In genomic region chr1:65292861-65293593, GRCh38 we compare ENCODE assay signal across 1 cellular context.
TF ChIP-seq lines count a peak whose summit lies in the region.

No MANE protein-coding gene starts in this region.

TF ChIP-seq in K562, 482 proteins besides CTCF, POLR2A, EP300 and RAD21 (continued from another document and continues in another):
- TF ChIP-seq, protein P1, sequence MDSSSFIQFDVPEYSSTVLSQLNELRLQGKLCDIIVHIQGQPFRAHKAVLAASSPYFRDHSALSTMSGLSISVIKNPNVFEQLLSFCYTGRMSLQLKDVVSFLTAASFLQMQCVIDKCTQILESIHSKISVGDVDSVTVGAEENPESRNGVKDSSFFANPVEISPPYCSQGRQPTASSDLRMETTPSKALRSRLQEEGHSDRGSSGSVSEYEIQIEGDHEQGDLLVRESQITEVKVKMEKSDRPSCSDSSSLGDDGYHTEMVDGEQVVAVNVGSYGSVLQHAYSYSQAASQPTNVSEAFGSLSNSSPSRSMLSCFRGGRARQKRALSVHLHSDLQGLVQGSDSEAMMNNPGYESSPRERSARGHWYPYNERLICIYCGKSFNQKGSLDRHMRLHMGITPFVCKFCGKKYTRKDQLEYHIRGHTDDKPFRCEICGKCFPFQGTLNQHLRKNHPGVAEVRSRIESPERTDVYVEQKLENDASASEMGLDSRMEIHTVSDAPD (CRISPR knock-in tag; IDR thresholded peaks at IDR 0.05), result no peak
- TF ChIP-seq, protein P2, sequence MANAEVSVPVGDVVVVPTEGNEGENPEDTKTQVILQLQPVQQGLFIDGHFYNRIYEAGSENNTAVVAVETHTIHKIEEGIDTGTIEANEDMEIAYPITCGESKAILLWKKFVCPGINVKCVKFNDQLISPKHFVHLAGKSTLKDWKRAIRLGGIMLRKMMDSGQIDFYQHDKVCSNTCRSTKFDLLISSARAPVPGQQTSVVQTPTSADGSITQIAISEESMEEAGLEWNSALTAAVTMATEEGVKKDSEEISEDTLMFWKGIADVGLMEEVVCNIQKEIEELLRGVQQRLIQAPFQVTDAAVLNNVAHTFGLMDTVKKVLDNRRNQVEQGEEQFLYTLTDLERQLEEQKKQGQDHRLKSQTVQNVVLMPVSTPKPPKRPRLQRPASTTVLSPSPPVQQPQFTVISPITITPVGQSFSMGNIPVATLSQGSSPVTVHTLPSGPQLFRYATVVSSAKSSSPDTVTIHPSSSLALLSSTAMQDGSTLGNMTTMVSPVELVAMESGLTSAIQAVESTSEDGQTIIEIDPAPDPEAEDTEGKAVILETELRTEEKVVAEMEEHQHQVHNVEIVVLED (CRISPR knock-in tag; IDR thresholded peaks at IDR 0.05), result no peak
- TF ChIP-seq IFI16 (CRISPR knock-in tag; IDR thresholded peaks at IDR 0.05) (no peak), EHMT2 (IDR thresholded peaks at IDR 0.05) (peak; percentile 84; the same call in 1 of the 2 replicates), MAFG (tag; conservative IDR thresholded peaks at IDR 0.05) (no peak), TCF7L2 (IDR thresholded peaks at IDR 0.05; ENCODE audit: low read depth, low read length) (no peak), RBBP5 (IDR thresholded peaks at IDR 0.05; ENCODE audit: borderline replicate concordance, insufficient read depth, low read length, poor library complexity, severe bottlenecking) (no peak), DIDO1 (tag; IDR thresholded peaks at IDR 0.05; ENCODE audit: low read depth) (no peak), ZBTB43 (CRISPR knock-in tag; IDR thresholded peaks at IDR 0.05) (no peak), ZNF280B (CRISPR knock-in tag; IDR thresholded peaks at IDR 0.05) (no peak), MBD2 (IDR thresholded peaks at IDR 0.05; ENCODE audit: borderline replicate concordance, low read depth) (peak; percentile 89), ZC3H8 (IDR thresholded peaks at IDR 0.05) (no peak), DNMT1 (IDR thresholded peaks at IDR 0.05) (no peak), MXI1 (IDR thresholded peaks at IDR 0.05; ENCODE audit: low read depth, low read length) (peak; percentile 92), KDM5B (IDR thresholded peaks at IDR 0.05; ENCODE audit: insufficient replicate concordance, low read depth, low read length) (peak; percentile 63), DMBX1 (CRISPR knock-in tag; IDR thresholded peaks at IDR 0.05; ENCODE audit: borderline replicate concordance) (peak; percentile 93), SNIP1 (IDR thresholded peaks at IDR 0.05; ENCODE audit: low read depth) (no peak), TAF15 (IDR thresholded peaks at IDR 0.05; ENCODE audit: low read depth, low read length) (no peak), ZNF121 (CRISPR knock-in tag; conservative IDR thresholded peaks at IDR 0.05) (no peak), ETS2 (tag; IDR thresholded peaks at IDR 0.05; ENCODE audit: borderline replicate concordance, poor library complexity, severe bottlenecking) (no peak), KLF13 (tag; IDR thresholded peaks at IDR 0.05; ENCODE audit: borderline replicate concordance, low read depth) (peak; percentile 39; the same call in 1 of the 2 replicates), WHSC1 (IDR thresholded peaks at IDR 0.05; ENCODE audit: low read length) (no peak), HNRNPK (IDR thresholded peaks at IDR 0.05; ENCODE audit: low read depth, low read length, poor library complexity, severe bottlenecking) (no peak), FIP1L1 (IDR thresholded peaks at IDR 0.05; ENCODE audit: low read depth, low read length, poor library complexity, severe bottlenecking) (no peak), EGR1 (conservative IDR thresholded peaks at IDR 0.05) (0 out of 2 replicates have a peak, but pooled peaks have one; percentile 24), ZNF12 (CRISPR knock-in tag; IDR thresholded peaks at IDR 0.05) (peak; percentile 67; the same call in 1 of the 2 replicates), FOXM1 (IDR thresholded peaks at IDR 0.05; ENCODE audit: low read depth) (peak; percentile 97), FOXM1 (CRISPR knock-in tag; IDR thresholded peaks at IDR 0.05; ENCODE audit: low read depth) (no peak), FOSL1 (tag; conservative IDR thresholded peaks at IDR 0.05) (peak; percentile 84), TEAD1 (CRISPR knock-in tag; IDR thresholded peaks at IDR 0.05) (peak in 1 of 2 experiments; percentile 79), SUPT5H (IDR thresholded peaks at IDR 0.05) (no peak; the same call in 1 of the 2 replicates), NCOA6 (IDR thresholded peaks at IDR 0.05) (no peak; the same call in 1 of the 2 replicates), KAT8 (IDR thresholded peaks at IDR 0.05; ENCODE audit: low read depth) (no peak), ZNF449 (CRISPR knock-in tag; IDR thresholded peaks at IDR 0.05) (no peak), CBX5 (IDR thresholded peaks at IDR 0.05; ENCODE audit: borderline replicate concordance, low read depth) (no peak)
- TF ChIP-seq, protein P3, sequence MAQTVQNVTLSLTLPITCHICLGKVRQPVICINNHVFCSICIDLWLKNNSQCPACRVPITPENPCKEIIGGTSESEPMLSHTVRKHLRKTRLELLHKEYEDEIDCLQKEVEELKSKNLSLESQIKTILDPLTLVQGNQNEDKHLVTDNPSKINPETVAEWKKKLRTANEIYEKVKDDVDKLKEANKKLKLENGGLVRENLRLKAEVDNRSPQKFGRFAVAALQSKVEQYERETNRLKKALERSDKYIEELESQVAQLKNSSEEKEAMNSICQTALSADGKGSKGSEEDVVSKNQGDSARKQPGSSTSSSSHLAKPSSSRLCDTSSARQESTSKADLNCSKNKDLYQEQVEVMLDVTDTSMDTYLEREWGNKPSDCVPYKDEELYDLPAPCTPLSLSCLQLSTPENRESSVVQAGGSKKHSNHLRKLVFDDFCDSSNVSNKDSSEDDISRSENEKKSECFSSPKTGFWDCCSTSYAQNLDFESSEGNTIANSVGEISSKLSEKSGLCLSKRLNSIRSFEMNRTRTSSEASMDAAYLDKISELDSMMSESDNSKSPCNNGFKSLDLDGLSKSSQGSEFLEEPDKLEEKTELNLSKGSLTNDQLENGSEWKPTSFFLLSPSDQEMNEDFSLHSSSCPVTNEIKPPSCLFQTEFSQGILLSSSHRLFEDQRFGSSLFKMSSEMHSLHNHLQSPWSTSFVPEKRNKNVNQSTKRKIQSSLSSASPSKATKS (CRISPR knock-in tag; IDR thresholded peaks at IDR 0.05), result no peak
- TF ChIP-seq, protein P4, sequence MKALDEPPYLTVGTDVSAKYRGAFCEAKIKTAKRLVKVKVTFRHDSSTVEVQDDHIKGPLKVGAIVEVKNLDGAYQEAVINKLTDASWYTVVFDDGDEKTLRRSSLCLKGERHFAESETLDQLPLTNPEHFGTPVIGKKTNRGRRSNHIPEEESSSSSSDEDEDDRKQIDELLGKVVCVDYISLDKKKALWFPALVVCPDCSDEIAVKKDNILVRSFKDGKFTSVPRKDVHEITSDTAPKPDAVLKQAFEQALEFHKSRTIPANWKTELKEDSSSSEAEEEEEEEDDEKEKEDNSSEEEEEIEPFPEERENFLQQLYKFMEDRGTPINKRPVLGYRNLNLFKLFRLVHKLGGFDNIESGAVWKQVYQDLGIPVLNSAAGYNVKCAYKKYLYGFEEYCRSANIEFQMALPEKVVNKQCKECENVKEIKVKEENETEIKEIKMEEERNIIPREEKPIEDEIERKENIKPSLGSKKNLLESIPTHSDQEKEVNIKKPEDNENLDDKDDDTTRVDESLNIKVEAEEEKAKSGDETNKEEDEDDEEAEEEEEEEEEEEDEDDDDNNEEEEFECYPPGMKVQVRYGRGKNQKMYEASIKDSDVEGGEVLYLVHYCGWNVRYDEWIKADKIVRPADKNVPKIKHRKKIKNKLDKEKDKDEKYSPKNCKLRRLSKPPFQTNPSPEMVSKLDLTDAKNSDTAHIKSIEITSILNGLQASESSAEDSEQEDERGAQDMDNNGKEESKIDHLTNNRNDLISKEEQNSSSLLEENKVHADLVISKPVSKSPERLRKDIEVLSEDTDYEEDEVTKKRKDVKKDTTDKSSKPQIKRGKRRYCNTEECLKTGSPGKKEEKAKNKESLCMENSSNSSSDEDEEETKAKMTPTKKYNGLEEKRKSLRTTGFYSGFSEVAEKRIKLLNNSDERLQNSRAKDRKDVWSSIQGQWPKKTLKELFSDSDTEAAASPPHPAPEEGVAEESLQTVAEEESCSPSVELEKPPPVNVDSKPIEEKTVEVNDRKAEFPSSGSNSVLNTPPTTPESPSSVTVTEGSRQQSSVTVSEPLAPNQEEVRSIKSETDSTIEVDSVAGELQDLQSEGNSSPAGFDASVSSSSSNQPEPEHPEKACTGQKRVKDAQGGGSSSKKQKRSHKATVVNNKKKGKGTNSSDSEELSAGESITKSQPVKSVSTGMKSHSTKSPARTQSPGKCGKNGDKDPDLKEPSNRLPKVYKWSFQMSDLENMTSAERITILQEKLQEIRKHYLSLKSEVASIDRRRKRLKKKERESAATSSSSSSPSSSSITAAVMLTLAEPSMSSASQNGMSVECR (CRISPR knock-in tag; IDR thresholded peaks at IDR 0.05), result peak; percentile 52; the same call in 1 of the 2 replicates
- TF ChIP-seq, protein P5, sequence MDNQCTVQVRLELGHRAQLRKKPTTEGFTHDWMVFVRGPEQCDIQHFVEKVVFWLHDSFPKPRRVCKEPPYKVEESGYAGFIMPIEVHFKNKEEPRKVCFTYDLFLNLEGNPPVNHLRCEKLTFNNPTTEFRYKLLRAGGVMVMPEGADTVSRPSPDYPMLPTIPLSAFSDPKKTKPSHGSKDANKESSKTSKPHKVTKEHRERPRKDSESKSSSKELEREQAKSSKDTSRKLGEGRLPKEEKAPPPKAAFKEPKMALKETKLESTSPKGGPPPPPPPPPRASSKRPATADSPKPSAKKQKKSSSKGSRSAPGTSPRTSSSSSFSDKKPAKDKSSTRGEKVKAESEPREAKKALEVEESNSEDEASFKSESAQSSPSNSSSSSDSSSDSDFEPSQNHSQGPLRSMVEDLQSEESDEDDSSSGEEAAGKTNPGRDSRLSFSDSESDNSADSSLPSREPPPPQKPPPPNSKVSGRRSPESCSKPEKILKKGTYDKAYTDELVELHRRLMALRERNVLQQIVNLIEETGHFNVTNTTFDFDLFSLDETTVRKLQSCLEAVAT (IDR thresholded peaks at IDR 0.05), result peak; percentile 9 to 72; a peak in 1 of 4 replicates
- TF ChIP-seq, protein P6, sequence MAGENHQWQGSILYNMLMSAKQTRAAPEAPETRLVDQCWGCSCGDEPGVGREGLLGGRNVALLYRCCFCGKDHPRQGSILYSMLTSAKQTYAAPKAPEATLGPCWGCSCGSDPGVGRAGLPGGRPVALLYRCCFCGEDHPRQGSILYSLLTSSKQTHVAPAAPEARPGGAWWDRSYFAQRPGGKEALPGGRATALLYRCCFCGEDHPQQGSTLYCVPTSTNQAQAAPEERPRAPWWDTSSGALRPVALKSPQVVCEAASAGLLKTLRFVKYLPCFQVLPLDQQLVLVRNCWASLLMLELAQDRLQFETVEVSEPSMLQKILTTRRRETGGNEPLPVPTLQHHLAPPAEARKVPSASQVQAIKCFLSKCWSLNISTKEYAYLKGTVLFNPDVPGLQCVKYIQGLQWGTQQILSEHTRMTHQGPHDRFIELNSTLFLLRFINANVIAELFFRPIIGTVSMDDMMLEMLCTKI (IDR thresholded peaks at IDR 0.05; ENCODE audit: partially characterized antibody), result no peak
- TF ChIP-seq, protein P7, sequence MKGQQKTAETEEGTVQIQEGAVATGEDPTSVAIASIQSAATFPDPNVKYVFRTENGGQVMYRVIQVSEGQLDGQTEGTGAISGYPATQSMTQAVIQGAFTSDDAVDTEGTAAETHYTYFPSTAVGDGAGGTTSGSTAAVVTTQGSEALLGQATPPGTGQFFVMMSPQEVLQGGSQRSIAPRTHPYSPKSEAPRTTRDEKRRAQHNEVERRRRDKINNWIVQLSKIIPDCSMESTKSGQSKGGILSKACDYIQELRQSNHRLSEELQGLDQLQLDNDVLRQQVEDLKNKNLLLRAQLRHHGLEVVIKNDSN (CRISPR knock-in tag; IDR thresholded peaks at IDR 0.05), result peak; percentile 57; the same call in 1 of the 2 replicates
